In the genomic region with DNA sequence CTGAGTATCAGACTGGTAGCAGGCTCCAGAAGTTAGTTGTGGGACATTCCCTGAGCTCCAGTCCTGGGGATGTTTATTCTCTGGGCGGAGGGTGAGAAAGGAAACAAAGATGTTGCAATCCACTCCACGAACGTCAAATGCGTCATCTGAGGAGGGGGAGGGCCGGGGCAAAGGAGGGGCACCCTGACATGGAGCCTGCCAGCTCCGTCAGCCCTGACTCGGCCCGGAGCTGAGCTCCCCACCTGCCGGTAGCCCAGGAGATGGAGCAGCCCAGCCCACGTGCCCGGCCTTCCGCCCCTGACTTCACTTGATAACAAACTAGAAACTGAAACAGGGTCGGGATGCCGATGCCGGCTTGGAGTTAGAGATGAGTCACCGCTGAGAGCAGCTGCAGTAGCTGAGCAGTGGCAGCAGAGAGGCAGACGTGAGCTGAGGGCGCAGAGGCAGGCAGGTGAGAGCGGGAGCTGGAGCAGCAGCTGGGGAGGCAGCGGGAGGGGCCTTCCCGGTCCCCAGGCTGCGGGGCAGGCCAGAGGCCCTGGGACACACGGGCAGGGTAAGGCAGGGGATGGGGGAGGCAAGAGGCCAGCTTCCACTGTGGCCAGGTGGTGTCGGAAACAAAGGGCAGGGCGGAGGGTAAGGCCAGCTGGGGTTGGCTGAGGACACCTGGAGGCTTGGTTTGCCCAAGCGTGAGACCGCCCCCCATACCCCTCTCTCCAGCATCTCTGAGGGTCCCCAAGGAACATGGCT, we compare ENCODE assay signal across 8 cellular contexts. TPM values are rescaled to one million over a fixed set of nuclear protein-coding genes. Genes with fewer than 3 reads are reported as not detected.
DNase-seq lines count a peak whose midpoint lies in the region; ATAC-seq and TF ChIP-seq lines count a peak whose summit lies in the region.

A gene (plus strand): TSS at position 391 of the 747 bp plus-strand sequence. CDS start 351 bp downstream, at position 742.

- no peaks in the 10 kb centered on the region; the same call in 1 of the 2 replicates for H3K36me3 ChIP-seq in BJ (ENCODE audit: control insufficient read depth, insufficient read depth, low read length)
- H3K36me3 ChIP-seq in liver (ENCODE audit: control insufficient read depth in 4 of 4, insufficient read depth in 3 of 4, low read depth in 1 of 4, low read length in 3 of 4) = no peaks in the 10 kb centered on the region

- 3% methylated on average over 27 of the region's 27 CpGs for WGBS in liver

- peaks cover 6 to 22% (median 12%) of the 10 kb centered on the region in 4 donors for H3K4me1 ChIP-seq in liver (ENCODE audit: control insufficient read depth in 4 of 4, insufficient read depth in 4 of 4, low read length in 3 of 4)

- TF ChIP-seq CTCF in BJ (IDR thresholded peaks at IDR 0.05; ENCODE audit: insufficient read depth, low read depth, low read length) = peak; percentile 61
- TF ChIP-seq CTCF in liver (IDR thresholded peaks at IDR 0.05; ENCODE audit: low read depth, low read length, missing input control) = peak; percentile 26

- ATAC-seq in HG03378 (IDR thresholded peaks at IDR 0.05; ENCODE audit: unreplicated experiment) = peak; percentile 79

- POLR2A ChIA-PET in BJ (lab: Charles Lee) = interaction anchor here (0.9 kb wide), 1 partner anchor 44 kb away, joined by 3 read pairs; no protein-coding TSS in a partner anchor

- DNase-seq in BJ (ENCODE audit: low read depth) = peak; percentile 80
- peak; percentile 73 for DNase-seq in NCI-H748 (lab: John Stamatoyannopoulos, UW; ENCODE audit: unreplicated experiment)
- peak; percentile 96 to 98 for DNase-seq in activated CD4-positive, alpha-beta T cell treated with anti-CD3 and anti-CD28 coated beads, Interleukin-2, amount 50 U/mL, for 4 hours
- peak; percentile 99 for DNase-seq in dermis blood vessel endothelial cell
- peak; percentile 86 to 99 for DNase-seq in stimulated activated CD4-positive, alpha-beta T cell treated with anti-CD3 and anti-CD28 coated beads, Interleukin-4, amount 100 ng/mL, for 4 hours

- H3K9me3 ChIP-seq in liver (ENCODE audit: control insufficient read depth in 4 of 4, low read length in 3 of 4) = no peaks in the 10 kb centered on the region

- H3K4me3 ChIP-seq in BJ (ENCODE audit: low read depth, low read length) (peak within 1 kb of the TSS; percentile 46), liver (ENCODE audit: low read depth in 1 of 3, low read length in 3 of 3) (peak within 1 kb of the TSS; percentile 53 to 73 (median 58))

- H3K27ac ChIP-seq in liver (ENCODE audit: low read depth in 1 of 2, low read length in 2 of 2) = peak within 1 kb of the TSS; percentile 96 to 98

- H3K9ac ChIP-seq in liver (ENCODE audit: low read depth in 1 of 2, low read length in 2 of 2) = peak within 1 kb of the TSS; percentile 84 to 93

- TF ChIP-seq RAD21 in liver (IDR thresholded peaks at IDR 0.05) = peak; percentile 47 to 49

- peak; percentile 97 for TF ChIP-seq POLR2A in GM19099 (IDR thresholded peaks at IDR 0.05; ENCODE audit: extremely low read depth, insufficient read length, low read depth)

- no peaks in the 10 kb centered on the region for H3K27me3 ChIP-seq in BJ (ENCODE audit: control insufficient read depth, insufficient read depth, low read length)
- no peaks in the 10 kb centered on the region for H3K27me3 ChIP-seq in liver (ENCODE audit: control insufficient read depth in 4 of 4, insufficient read depth in 4 of 4, low read length in 3 of 4)

- CTCF ChIA-PET in BJ (lab: Yijun Ruan, JAX) = interaction anchor here (1.0 to 2.0 kb wide), 5 partner anchors 10 to 196 kb away, joined by 3 to 14 read pairs (median 4); no protein-coding TSS in a partner anchor

TF ChIP-seq in liver, 16 proteins besides CTCF, POLR2A, EP300 and RAD21:
- TF ChIP-seq SP1 (IDR thresholded peaks at IDR 0.05) (peak; percentile 78), EGR1 (IDR thresholded peaks at IDR 0.05; ENCODE audit: low read depth in 2 of 2) (peak in 1 of 2 donors; percentile 65), JUND (IDR thresholded peaks at IDR 0.05) (peak; percentile 98 to 99), HNF4G (IDR thresholded peaks at IDR 0.05) (peak; percentile 41), YY1 (IDR thresholded peaks at IDR 0.05) (peak; percentile 86), TAF1 (conservative IDR thresholded peaks at IDR 0.05) (peak; percentile 74), GABPA (IDR thresholded peaks at IDR 0.05 in 1 of 2, conservative IDR thresholded peaks at IDR 0.05 in 1 of 2) (peak in 1 of 2 donors; percentile 59), RXRA (IDR thresholded peaks at IDR 0.05) (peak; percentile 71 to 79), HNF4A (conservative IDR thresholded peaks at IDR 0.05) (peak; percentile 25 to 67), FOXA2 (IDR thresholded peaks at IDR 0.05) (no peak), FOXA1 (IDR thresholded peaks at IDR 0.05) (peak; percentile 84), NR2F2 (IDR thresholded peaks at IDR 0.05) (no peak)
- TF ChIP-seq, protein P1, sequence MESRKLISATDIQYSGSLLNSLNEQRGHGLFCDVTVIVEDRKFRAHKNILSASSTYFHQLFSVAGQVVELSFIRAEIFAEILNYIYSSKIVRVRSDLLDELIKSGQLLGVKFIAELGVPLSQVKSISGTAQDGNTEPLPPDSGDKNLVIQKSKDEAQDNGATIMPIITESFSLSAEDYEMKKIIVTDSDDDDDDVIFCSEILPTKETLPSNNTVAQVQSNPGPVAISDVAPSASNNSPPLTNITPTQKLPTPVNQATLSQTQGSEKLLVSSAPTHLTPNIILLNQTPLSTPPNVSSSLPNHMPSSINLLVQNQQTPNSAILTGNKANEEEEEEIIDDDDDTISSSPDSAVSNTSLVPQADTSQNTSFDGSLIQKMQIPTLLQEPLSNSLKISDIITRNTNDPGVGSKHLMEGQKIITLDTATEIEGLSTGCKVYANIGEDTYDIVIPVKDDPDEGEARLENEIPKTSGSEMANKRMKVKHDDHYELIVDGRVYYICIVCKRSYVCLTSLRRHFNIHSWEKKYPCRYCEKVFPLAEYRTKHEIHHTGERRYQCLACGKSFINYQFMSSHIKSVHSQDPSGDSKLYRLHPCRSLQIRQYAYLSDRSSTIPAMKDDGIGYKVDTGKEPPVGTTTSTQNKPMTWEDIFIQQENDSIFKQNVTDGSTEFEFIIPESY (IDR thresholded peaks at IDR 0.05) = peak; percentile 59
- TF ChIP-seq, protein P2, sequence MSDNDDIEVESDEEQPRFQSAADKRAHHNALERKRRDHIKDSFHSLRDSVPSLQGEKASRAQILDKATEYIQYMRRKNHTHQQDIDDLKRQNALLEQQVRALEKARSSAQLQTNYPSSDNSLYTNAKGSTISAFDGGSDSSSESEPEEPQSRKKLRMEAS (IDR thresholded peaks at IDR 0.05) = peak; percentile 87
- TF ChIP-seq, protein P3, sequence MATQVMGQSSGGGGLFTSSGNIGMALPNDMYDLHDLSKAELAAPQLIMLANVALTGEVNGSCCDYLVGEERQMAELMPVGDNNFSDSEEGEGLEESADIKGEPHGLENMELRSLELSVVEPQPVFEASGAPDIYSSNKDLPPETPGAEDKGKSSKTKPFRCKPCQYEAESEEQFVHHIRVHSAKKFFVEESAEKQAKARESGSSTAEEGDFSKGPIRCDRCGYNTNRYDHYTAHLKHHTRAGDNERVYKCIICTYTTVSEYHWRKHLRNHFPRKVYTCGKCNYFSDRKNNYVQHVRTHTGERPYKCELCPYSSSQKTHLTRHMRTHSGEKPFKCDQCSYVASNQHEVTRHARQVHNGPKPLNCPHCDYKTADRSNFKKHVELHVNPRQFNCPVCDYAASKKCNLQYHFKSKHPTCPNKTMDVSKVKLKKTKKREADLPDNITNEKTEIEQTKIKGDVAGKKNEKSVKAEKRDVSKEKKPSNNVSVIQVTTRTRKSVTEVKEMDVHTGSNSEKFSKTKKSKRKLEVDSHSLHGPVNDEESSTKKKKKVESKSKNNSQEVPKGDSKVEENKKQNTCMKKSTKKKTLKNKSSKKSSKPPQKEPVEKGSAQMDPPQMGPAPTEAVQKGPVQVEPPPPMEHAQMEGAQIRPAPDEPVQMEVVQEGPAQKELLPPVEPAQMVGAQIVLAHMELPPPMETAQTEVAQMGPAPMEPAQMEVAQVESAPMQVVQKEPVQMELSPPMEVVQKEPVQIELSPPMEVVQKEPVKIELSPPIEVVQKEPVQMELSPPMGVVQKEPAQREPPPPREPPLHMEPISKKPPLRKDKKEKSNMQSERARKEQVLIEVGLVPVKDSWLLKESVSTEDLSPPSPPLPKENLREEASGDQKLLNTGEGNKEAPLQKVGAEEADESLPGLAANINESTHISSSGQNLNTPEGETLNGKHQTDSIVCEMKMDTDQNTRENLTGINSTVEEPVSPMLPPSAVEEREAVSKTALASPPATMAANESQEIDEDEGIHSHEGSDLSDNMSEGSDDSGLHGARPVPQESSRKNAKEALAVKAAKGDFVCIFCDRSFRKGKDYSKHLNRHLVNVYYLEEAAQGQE (IDR thresholded peaks at IDR 0.05) = peak; percentile 72
- TF ChIP-seq, protein P4, sequence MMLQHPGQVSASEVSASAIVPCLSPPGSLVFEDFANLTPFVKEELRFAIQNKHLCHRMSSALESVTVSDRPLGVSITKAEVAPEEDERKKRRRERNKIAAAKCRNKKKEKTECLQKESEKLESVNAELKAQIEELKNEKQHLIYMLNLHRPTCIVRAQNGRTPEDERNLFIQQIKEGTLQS (IDR thresholded peaks at IDR 0.05) = peak; percentile 86
TF ChIP-seq in liver: peak in this region for 14.

RNA-seq across cellular contexts. Expression of the gene that starts here (rescaled TPM):
- 1.8 and 4.2 TPM in 2 replicates for polyA plus RNA-seq in BJ (2011; rRNA removed)
- polyA minus RNA-seq in BJ (2011; rRNA and poly(A)+ RNA removed) = 0.72 and 1.2 TPM in 2 replicates
- total RNA-seq in dermis blood vessel endothelial cell = 22.2 and 49.4 TPM in 2 replicates
- total RNA-seq in liver = 10 to 100 TPM in 1 of 2 donors, 1 to 10 TPM in 1; 6.8 to 36.5 TPM
- polyA plus RNA-seq in liver = 10 to 100 TPM; 14.1 to 14.5 TPM

Comparison
In these comparisons a context has a peak if more than half of its experiments do, and no peak if none do; other contexts are left out.
1. Peak in every context shown above with its lines: DNase-seq, ATAC-seq, H3K4me3 ChIP-seq and H3K27ac ChIP-seq.